Comparison of ENCODE assay signal across 20 cellular contexts in the genomic region with DNA sequence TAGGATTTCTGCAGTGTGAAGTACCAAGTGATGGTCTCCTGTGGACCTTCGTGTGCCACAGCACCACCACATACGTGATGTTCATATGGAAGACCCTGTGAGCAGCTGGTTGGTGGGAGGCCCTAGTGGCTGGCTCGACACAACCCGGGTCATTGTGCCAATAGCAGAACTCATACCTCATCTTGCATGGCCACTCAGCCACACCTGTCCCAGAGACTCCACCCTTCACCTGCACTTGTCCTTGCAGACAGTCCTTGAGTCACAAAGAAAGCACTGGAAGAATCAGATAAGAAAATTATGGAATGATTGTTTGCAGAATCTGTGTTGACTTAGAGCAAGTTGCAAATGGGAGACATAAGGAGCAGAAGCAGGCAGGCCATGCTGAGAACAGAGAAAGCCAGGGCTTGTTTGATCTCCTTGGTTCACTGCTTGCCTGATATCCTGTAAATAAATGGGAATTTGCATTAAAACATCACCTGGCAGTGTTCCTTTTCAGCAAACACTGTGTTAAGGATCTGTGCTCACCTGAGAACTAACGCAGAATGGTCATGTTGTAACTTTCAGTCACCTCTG.
"Had no signal": no experiment of that assay in that cellular context is flagged by ENCODE, and none has a peak within 500 bp of the region (broad histone marks: within the 10 kb centered on the region; RNA-seq: fewer than 3 reads in every experiment).

No MANE protein-coding gene starts in this region.

- DNase-seq: activated B cell treated with CpG ODN at 0.5 μM for 24 hours; activated CD4-positive, alpha-beta T cell treated with anti-CD3 and anti-CD28 coated beads, Interleukin-2, amount 10 ng/mL, durations not matched to agents 24 days and 14 days; activated CD8-positive, alpha-beta memory T cell treated with anti-CD3 and anti-CD28 coated beads, Interleukin-2, amount 50 U/mL, for 48 hours; activated gamma-delta T cell treated with Interleukin-2 at 50 U/mL for 16 hours; activated T-cell treated with anti-CD3 and anti-CD28 coated beads, Interleukin-2, amount 50 U/mL, for 72 hours; amygdala; body of pancreas; effector CD8-positive, alpha-beta T cell; esophagus squamous epithelium; hypothalamus; mesendoderm; psoas muscle; right lobe of liver; spleen; stimulated activated CD4-positive, alpha-beta T cell treated with anti-CD3 and anti-CD28 coated beads, Interleukin-2, amount 100 ng/mL, for 24 hours; T-helper 17 cell had no signal

- H3K4me3 ChIP-seq: body of pancreas, esophagus squamous epithelium, psoas muscle, right lobe of liver, spleen, thoracic aorta had no signal

- H3K27me3 ChIP-seq: body of pancreas, esophagus squamous epithelium, right lobe of liver, spleen had no signal

- H3K27me3 Mint-ChIP-seq: activated B cell treated with CpG ODN at 0.5 μM for 24 hours; central memory CD8-positive, alpha-beta T cell had no signal

- H3K36me3 Mint-ChIP-seq: activated naive CD8-positive, alpha-beta T cell had no signal

- H3K36me3 ChIP-seq: esophagus squamous epithelium, right lobe of liver, spleen, thoracic aorta had no signal

- H3K9me3 ChIP-seq: body of pancreas, esophagus squamous epithelium, psoas muscle, right lobe of liver, thoracic aorta had no signal

- H3K27ac Mint-ChIP-seq: activated B cell treated with CpG ODN at 0.5 μM for 24 hours; activated CD4-positive, alpha-beta T cell treated with anti-CD3 and anti-CD28 coated beads, Interleukin-2, amount 10 ng/mL, durations not matched to agents 24 days and 14 days; activated naive CD8-positive, alpha-beta T cell; activated T-cell treated with anti-CD3 and anti-CD28 coated beads, Interleukin-2, amount 50 U/mL, for 72 hours; T-helper 17 cell had no signal

- ATAC-seq: activated T-cell treated with anti-CD3 and anti-CD28 coated beads, Interleukin-2, amount 50 U/mL, for 72 hours; body of pancreas; psoas muscle; right lobe of liver; T-helper 17 cell had no signal

- H3K4me3 Mint-ChIP-seq: activated B cell treated with CpG ODN at 0.5 μM for 24 hours; activated CD4-positive, alpha-beta T cell treated with anti-CD3 and anti-CD28 coated beads, Interleukin-2, amount 10 ng/mL, durations not matched to agents 24 days and 14 days; activated naive CD8-positive, alpha-beta T cell; activated T-cell treated with anti-CD3 and anti-CD28 coated beads, Interleukin-2, amount 50 U/mL, for 72 hours; central memory CD8-positive, alpha-beta T cell; neural crest cell; T-helper 17 cell had no signal

- H3K9me3 Mint-ChIP-seq: activated CD4-positive, alpha-beta T cell treated with anti-CD3 and anti-CD28 coated beads, Interleukin-2, amount 10 ng/mL, durations not matched to agents 24 days and 14 days; activated T-cell treated with anti-CD3 and anti-CD28 coated beads, Interleukin-2, amount 50 U/mL, for 72 hours; central memory CD8-positive, alpha-beta T cell; neural crest cell had no signal

- H3K4me1 ChIP-seq: body of pancreas, right lobe of liver, spleen had no signal

- H3K4me1 Mint-ChIP-seq: activated B cell treated with CpG ODN at 0.5 μM for 24 hours; activated CD4-positive, alpha-beta T cell treated with anti-CD3 and anti-CD28 coated beads, Interleukin-2, amount 10 ng/mL, durations not matched to agents 24 days and 14 days; central memory CD8-positive, alpha-beta T cell; T-helper 17 cell had no signal

- H3K27ac ChIP-seq: body of pancreas, psoas muscle, right lobe of liver, spleen, thoracic aorta had no signal
